Comparison of ENCODE assay signal across 1 cellular context in the genomic region with DNA sequence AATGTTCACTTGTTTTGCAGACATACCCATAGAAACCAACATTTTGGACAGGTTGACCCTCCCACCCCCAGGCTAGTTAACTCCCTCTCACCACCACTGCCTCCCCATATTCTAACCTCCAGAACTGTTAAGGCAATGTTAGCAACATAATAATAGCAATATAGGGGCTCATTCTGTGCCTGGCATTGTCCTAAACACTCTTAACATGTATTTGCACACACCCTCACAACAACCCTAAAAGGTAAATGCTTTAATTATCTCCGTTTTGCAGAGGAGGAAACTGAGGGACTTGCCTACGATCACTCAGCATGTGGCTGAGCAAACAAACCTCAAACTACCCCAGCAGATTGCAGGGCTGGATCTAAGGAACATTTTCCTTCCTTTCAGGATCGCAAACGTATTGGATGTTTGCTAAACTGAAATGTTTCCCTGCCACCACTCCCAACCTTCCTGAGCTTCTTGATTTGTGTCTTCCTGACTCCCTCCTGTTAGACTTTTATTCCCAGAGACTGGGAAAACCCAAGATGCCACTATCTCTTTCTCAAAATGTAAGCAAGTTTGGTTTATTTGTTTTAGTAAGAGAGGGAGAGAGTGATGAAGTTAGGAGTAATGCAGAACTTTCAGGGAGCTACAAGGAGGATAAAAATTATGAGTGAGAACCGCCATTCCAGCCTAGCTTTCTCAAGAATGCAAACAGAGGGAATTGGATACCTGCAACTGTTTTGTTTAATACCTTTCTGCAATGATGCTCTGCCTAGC.
TF ChIP-seq lines count a peak whose summit lies in the region.

No MANE protein-coding gene starts in this region.

TF ChIP-seq in HEK293, 187 proteins besides CTCF, POLR2A, EP300 and RAD21:
- TF ChIP-seq, protein P1, sequence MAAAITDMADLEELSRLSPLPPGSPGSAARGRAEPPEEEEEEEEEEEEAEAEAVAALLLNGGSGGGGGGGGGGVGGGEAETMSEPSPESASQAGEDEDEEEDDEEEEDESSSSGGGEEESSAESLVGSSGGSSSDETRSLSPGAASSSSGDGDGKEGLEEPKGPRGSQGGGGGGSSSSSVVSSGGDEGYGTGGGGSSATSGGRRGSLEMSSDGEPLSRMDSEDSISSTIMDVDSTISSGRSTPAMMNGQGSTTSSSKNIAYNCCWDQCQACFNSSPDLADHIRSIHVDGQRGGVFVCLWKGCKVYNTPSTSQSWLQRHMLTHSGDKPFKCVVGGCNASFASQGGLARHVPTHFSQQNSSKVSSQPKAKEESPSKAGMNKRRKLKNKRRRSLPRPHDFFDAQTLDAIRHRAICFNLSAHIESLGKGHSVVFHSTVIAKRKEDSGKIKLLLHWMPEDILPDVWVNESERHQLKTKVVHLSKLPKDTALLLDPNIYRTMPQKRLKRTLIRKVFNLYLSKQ (tag by site-specific recombination; IDR thresholded peaks at IDR 0.05; ENCODE audit: borderline replicate concordance), result no peak
- TF ChIP-seq, protein P2, sequence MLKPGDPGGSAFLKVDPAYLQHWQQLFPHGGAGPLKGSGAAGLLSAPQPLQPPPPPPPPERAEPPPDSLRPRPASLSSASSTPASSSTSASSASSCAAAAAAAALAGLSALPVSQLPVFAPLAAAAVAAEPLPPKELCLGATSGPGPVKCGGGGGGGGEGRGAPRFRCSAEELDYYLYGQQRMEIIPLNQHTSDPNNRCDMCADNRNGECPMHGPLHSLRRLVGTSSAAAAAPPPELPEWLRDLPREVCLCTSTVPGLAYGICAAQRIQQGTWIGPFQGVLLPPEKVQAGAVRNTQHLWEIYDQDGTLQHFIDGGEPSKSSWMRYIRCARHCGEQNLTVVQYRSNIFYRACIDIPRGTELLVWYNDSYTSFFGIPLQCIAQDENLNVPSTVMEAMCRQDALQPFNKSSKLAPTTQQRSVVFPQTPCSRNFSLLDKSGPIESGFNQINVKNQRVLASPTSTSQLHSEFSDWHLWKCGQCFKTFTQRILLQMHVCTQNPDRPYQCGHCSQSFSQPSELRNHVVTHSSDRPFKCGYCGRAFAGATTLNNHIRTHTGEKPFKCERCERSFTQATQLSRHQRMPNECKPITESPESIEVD (tag by site-specific recombination; IDR thresholded peaks at IDR 0.05), result no peak
- peak; percentile 83 for TF ChIP-seq WT1 (tag by site-specific recombination; IDR thresholded peaks at IDR 0.05)
- 0 out of 2 replicates have a peak, but pooled peaks have one; percentile 13 for TF ChIP-seq OSR2 (tag by site-specific recombination; IDR thresholded peaks at IDR 0.05)
- no peak for TF ChIP-seq ZNF138 (tag by site-specific recombination; IDR thresholded peaks at IDR 0.05; ENCODE audit: borderline replicate concordance)
- TF ChIP-seq ZNF600 (tag by site-specific recombination; IDR thresholded peaks at IDR 0.05), result peak; percentile 11; the same call in 1 of the 2 replicates
- TF ChIP-seq, protein P3, sequence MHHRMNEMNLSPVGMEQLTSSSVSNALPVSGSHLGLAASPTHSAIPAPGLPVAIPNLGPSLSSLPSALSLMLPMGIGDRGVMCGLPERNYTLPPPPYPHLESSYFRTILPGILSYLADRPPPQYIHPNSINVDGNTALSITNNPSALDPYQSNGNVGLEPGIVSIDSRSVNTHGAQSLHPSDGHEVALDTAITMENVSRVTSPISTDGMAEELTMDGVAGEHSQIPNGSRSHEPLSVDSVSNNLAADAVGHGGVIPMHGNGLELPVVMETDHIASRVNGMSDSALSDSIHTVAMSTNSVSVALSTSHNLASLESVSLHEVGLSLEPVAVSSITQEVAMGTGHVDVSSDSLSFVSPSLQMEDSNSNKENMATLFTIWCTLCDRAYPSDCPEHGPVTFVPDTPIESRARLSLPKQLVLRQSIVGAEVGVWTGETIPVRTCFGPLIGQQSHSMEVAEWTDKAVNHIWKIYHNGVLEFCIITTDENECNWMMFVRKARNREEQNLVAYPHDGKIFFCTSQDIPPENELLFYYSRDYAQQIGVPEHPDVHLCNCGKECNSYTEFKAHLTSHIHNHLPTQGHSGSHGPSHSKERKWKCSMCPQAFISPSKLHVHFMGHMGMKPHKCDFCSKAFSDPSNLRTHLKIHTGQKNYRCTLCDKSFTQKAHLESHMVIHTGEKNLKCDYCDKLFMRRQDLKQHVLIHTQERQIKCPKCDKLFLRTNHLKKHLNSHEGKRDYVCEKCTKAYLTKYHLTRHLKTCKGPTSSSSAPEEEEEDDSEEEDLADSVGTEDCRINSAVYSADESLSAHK (tag by site-specific recombination; IDR thresholded peaks at IDR 0.05), result peak; percentile 66
- peak; percentile 57; the same call in 1 of the 2 replicates for TF ChIP-seq EGR2 (tag by site-specific recombination; IDR thresholded peaks at IDR 0.05; ENCODE audit: low read depth)
- peak; percentile 83 for TF ChIP-seq GLIS1 (tag by site-specific recombination; IDR thresholded peaks at IDR 0.05)
- peak; percentile 76 for TF ChIP-seq ZFHX2 (tag by site-specific recombination; conservative IDR thresholded peaks at IDR 0.05)
- no peak for TF ChIP-seq ZFP3 (tag by site-specific recombination; IDR thresholded peaks at IDR 0.05; ENCODE audit: low read depth)
- TF ChIP-seq SP7 (tag by site-specific recombination; IDR thresholded peaks at IDR 0.05), result peak; percentile 28; the same call in 1 of the 2 replicates
- TF ChIP-seq ZBTB48 (tag by site-specific recombination; IDR thresholded peaks at IDR 0.05), result 0 out of 2 replicates have a peak, but pooled peaks have one; percentile 18
- no peak for TF ChIP-seq ZNF621 (tag by site-specific recombination; IDR thresholded peaks at IDR 0.05)
- no peak for TF ChIP-seq TRIM28 (IDR thresholded peaks at IDR 0.05; ENCODE audit: borderline replicate concordance, low read length)
- TF ChIP-seq, protein P4, sequence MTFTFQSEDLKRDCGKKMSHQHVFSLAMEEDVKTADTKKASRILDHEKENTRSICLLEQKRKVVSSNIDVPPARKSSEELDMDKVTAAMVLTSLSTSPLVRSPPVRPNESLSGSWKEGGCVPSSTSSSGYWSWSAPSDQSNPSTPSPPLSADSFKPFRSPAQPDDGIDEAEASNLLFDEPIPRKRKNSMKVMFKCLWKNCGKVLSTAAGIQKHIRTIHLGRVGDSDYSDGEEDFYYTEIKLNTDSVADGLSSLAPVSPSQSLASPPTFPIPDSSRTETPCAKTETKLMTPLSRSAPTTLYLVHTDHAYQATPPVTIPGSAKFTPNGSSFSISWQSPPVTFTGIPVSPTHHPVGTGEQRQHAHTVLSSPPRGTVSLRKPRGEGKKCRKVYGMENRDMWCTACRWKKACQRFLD (tag by site-specific recombination; IDR thresholded peaks at IDR 0.05), result no peak
- TF ChIP-seq ZNF366 (tag by site-specific recombination; conservative IDR thresholded peaks at IDR 0.05), result 0 out of 2 replicates have a peak, but pooled peaks have one; percentile 26
